ENCODE assay signal across 6 cellular contexts in genomic region chr3:167426962-167427361, GRCh38. TPM values are rescaled to one million over a fixed set of nuclear protein-coding genes. Genes with fewer than 3 reads are reported as not detected.
"Had no signal": no experiment of that assay in that cellular context is flagged by ENCODE, and none has a peak within 500 bp of the region (broad histone marks: within the 10 kb centered on the region; RNA-seq: fewer than 3 reads in every experiment).

No MANE protein-coding gene starts in this region.

RNA-seq across cellular contexts. Expression of gene ZBBX, which starts 46.9 kb away (rescaled TPM):
- polyA plus RNA-seq: endothelial cell of umbilical vein, esophagus, fibroblast of lung, foreskin keratinocyte, heart left ventricle, heart right ventricle had no signal

RNA-seq across cellular contexts. Expression of gene SERPINI2, which starts 46.9 kb away (rescaled TPM):
- polyA plus RNA-seq: endothelial cell of umbilical vein, fibroblast of lung, foreskin keratinocyte had no signal
